24 cellular contexts compared by ENCODE assay signal in the genomic region with DNA sequence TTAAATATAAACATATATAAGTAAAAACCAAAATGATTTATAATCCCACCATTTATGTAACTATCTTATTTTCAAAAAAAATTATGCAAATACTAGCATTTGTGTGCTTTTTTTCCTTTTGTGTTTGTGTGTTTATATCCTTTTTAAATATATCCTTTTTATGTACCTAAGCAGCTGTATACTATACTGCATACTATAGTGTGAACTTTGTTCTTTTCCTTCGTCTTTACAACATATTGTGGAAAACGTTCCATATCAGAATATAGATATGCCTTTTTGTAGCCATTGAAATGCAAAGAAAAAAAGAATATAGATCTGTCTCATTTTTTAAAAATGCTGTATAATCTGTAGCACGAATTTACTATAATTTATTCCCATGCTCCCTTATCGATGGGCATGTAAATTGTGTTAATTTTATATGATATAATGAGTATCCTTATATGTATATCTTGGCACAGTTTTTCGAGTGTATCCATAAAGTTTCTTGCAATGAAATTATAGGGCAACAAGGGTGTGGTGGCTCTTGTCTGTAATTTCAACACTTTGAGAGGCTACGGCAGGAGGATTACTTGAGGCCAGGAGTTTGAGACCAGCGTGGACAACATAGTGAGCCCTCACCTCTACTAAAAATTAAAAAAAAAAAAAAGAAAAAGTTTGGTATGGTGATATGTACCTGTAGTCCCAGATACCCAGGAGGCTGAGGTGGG.
"Had no signal": no experiment of that assay in that cellular context is flagged by ENCODE, and none has a peak within 500 bp of the region (broad histone marks: within the 10 kb centered on the region; RNA-seq: fewer than 3 reads in every experiment).

No MANE protein-coding gene starts in this region.

- H3K36me3 ChIP-seq: esophagus muscularis mucosa, gastrocnemius medialis, heart right ventricle, left lung had no signal

- H3K9me3 ChIP-seq: esophagus muscularis mucosa, gastrocnemius medialis, heart right ventricle, left lung had no signal

- H3K4me3 ChIP-seq: coronary artery, dorsolateral prefrontal cortex, esophagus muscularis mucosa, gastrocnemius medialis, heart right ventricle, left lung, lung had no signal

- DNase-seq: dermis blood vessel endothelial cell; dorsolateral prefrontal cortex; effector CD4-positive, alpha-beta T cell; effector memory CD4-positive, alpha-beta T cell; foreskin keratinocyte; gastrocnemius medialis; glutamatergic neuron; head of caudate nucleus; heart right ventricle; hippocampal formation; islet precursor cell; kidney; kidney glomerular epithelial cell; left lung; left ventricle myocardium superior; mammary epithelial cell; mesendoderm; midbrain; naive B cell; naive thymus-derived CD8-positive, alpha-beta T cell had no signal

- FAIRE-seq: endothelial cell of umbilical vein, kidney had no signal

- H3K27me3 ChIP-seq: esophagus muscularis mucosa, foreskin keratinocyte, gastrocnemius medialis, heart right ventricle, left lung had no signal

- ATAC-seq: foreskin keratinocyte; gastrocnemius medialis; heart right ventricle; left lung; left ventricle myocardium superior; naive thymus-derived CD8-positive, alpha-beta T cell had no signal

- H3K27ac ChIP-seq: coronary artery, dorsolateral prefrontal cortex, esophagus muscularis mucosa, foreskin keratinocyte, gastrocnemius medialis, heart right ventricle, left lung had no signal

- H3K4me1 ChIP-seq: esophagus muscularis mucosa, foreskin keratinocyte, gastrocnemius medialis, heart right ventricle, left lung had no signal
